Comparison of ENCODE assay signal across 27 cellular contexts in the genomic region with DNA sequence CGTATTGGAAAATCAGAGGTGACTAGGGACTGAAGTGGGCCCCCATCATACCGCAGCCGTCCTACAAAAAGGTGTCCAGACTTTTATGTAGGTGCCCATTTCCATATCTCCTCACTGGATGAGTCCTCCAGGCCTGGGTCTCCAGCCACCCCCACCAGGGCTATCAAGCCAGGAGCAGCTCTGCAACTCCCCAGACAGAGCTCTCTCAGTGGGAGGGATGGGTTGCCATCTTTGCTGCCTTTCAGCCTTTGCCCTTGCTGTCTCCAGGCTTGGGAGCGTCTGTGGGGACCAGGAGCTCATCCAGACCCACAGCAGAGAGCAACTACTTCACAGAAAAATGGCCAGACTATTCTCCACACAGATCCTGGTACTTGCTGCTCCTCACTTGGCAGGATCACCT.
"Had no signal": no experiment of that assay in that cellular context is flagged by ENCODE, and none has a peak within 500 bp of the region (broad histone marks: within the 10 kb centered on the region; RNA-seq: fewer than 3 reads in every experiment).

No MANE protein-coding gene starts in this region.

- H3K4me1 ChIP-seq: ascending aorta had no signal

- H3K4me3 ChIP-seq: ascending aorta had no signal

- H3K27me3 ChIP-seq: ascending aorta had no signal

- DNase-seq: activated B cell treated with CpG ODN at 0.5 μM for 24 hours; activated CD4-positive, alpha-beta memory T cell treated with anti-CD3 and anti-CD28 coated beads for 36 hours; activated CD4-positive, alpha-beta T cell treated with anti-CD3 and anti-CD28 coated beads for 4 hours; activated CD4-positive, alpha-beta T cell treated with anti-CD3 and anti-CD28 coated beads, Interleukin-2, amount 10 ng/mL, durations not matched to agents 24 days and 14 days; activated CD4-positive, alpha-beta T cell treated with anti-CD3 and anti-CD28 coated beads, Interleukin-2, amount 50 U/mL, for 1 hour; activated CD4-positive, alpha-beta T cell treated with anti-CD3 and anti-CD28 coated beads, Interleukin-2, amount 50 U/mL, for 4 hours; activated CD4-positive, CD25-positive, alpha-beta regulatory T cell treated with anti-CD3 and anti-CD28 coated beads, Interleukin-2, amount 50 U/mL, for 72 hours; activated CD8-positive, alpha-beta memory T cell treated with anti-CD3 and anti-CD28 coated beads, Interleukin-2, amount 50 U/mL, for 4 hours; activated CD8-positive, alpha-beta T cell treated with anti-CD3 and anti-CD28 coated beads for 36 hours; activated effector memory CD4-positive, alpha-beta T cell treated with Interleukin-2 at 50 U/mL for 16 hours; activated gamma-delta T cell; activated naive CD4-positive, alpha-beta T cell treated with anti-CD3 and anti-CD28 coated beads, Interleukin-2, amount 10 ng/mL, durations not matched to agents 7 days and 5 days; activated naive CD4-positive, alpha-beta T cell treated with Interleukin-2 at 50 U/mL for 16 hours; activated naive CD8-positive, alpha-beta T cell treated with anti-CD3 and anti-CD28 coated beads, Interleukin-2, amount 10 ng/mL, durations not matched to agents 7 days and 5 days; activated naive CD8-positive, alpha-beta T cell treated with anti-CD3 and anti-CD28 coated beads, Interleukin-2, amount 50 U/mL, for 24 hours; activated T-cell treated with anti-CD3 and anti-CD28 coated beads for 4 hours; activated T-cell treated with anti-CD3 and anti-CD28 coated beads, Interleukin-2, amount 50 U/mL, for 1 hour; activated T-cell treated with anti-CD3 and anti-CD28 coated beads, Interleukin-2, amount 50 U/mL, for 4 hours; amygdala; anterior cingulate cortex; central memory CD4-positive, alpha-beta T cell; T-helper 1 cell; T-helper 2 cell; T-helper 9 cell had no signal

- H3K27ac ChIP-seq: ascending aorta, VCaP had no signal

- H3K36me3 ChIP-seq: ascending aorta had no signal

- ATAC-seq: activated CD8-positive, alpha-beta T cell treated with anti-CD3 and anti-CD28 coated beads for 36 hours; activated naive CD8-positive, alpha-beta T cell treated with anti-CD3 and anti-CD28 coated beads, Interleukin-2, amount 50 U/mL, for 24 hours; activated T-cell treated with anti-CD3 and anti-CD28 coated beads, Interleukin-2, amount 50 U/mL, for 4 hours had no signal

- FAIRE-seq: TTC549 had no signal
